In genomic region chr2:30240162-30240696, GRCh38 we compare ENCODE assay signal across 12 cellular contexts. TPM values are rescaled to one million over a fixed set of nuclear protein-coding genes. Genes with fewer than 3 reads are reported as not detected.
DNase-seq lines count a peak whose midpoint lies in the region; ATAC-seq, FAIRE-seq and TF ChIP-seq lines count a peak whose summit lies in the region.
"Had no signal": no experiment of that assay in that cellular context is flagged by ENCODE, and none has a peak within 500 bp of the region (broad histone marks: within the 10 kb centered on the region; RNA-seq: fewer than 3 reads in every experiment).

No MANE protein-coding gene starts in this region.

- H3K36me3 Mint-ChIP-seq in stimulated activated naive B cell treated with anti-CD40 and anti-IgM and Interleukin-4, amounts not matched to agents 10 μg/mL and 1 μg/mL and 100 μg/mL, for 72 hours = peaks cover 44 to 68% of the 10 kb centered on the region in 2 donors

- H3K27ac ChIP-seq in kidney (ENCODE audit: low read depth in 2 of 2, low read length in 2 of 2) = peak overlapping the region; percentile 18 to 24
- H3K27ac ChIP-seq: RWPE1 had no signal

- H2AFZ ChIP-seq in Loucy (ENCODE audit: low read length) = no peak overlapping the region

- H3K4me3 ChIP-seq in Loucy (ENCODE audit: low read length, poor library complexity, severe bottlenecking) = peak overlapping the region; percentile 57
- H3K4me3 ChIP-seq in adipocyte (ENCODE audit: low read length) = no peak overlapping the region
- H3K4me3 ChIP-seq in kidney (ENCODE audit: low read length in 2 of 2) = no peak overlapping the region

- H3K9me2 ChIP-seq in Loucy (replicated peaks; ENCODE audit: low read depth, low read length) = no peaks in the 10 kb centered on the region

- no peak for TF ChIP-seq CTCF in Loucy (conservative IDR thresholded peaks at IDR 0.05; ENCODE audit: low read length)
- TF ChIP-seq CTCF in kidney (IDR thresholded peaks at IDR 0.05; ENCODE audit: borderline replicate concordance, extremely low read depth, insufficient read depth) = no peak

- H3K27ac Mint-ChIP-seq in stimulated activated naive B cell treated with anti-CD40 and anti-IgM and Interleukin-4, amounts not matched to agents 10 μg/mL and 1 μg/mL and 100 μg/mL, for 72 hours = peak overlapping the region; percentile 69

- H3K4me3 Mint-ChIP-seq in stimulated activated naive B cell treated with anti-CD40 and anti-IgM and Interleukin-4, amounts not matched to agents 10 μg/mL and 1 μg/mL and 100 μg/mL, for 72 hours = no peak overlapping the region

- no peaks in the 10 kb centered on the region for H3K9me3 ChIP-seq in Loucy (ENCODE audit: insufficient read depth, low read depth, low read length)
- peaks cover 5% of the 10 kb centered on the region for H3K9me3 ChIP-seq in adipocyte (ENCODE audit: control insufficient read depth, low read length)
- H3K9me3 ChIP-seq in kidney (ENCODE audit: control insufficient read depth in 1 of 2, low read length in 2 of 2) = no peaks in the 10 kb centered on the region

- DNase-seq in adipocyte (ENCODE audit: low read depth) (no peak), kidney (no peak)
- no peak for DNase-seq in stimulated activated naive B cell treated with anti-CD40 and anti-IgM and Interleukin-4, amounts not matched to agents 10 μg/mL and 1 μg/mL and 100 μg/mL, for 72 hours
- DNase-seq: cortex of kidney, GF-D8, hypothalamus, NCI-H2171 treated with DMSO at 0.1 percent for 48 hours had no signal

- H3K9ac ChIP-seq in Loucy (ENCODE audit: low read depth, low read length, poor library complexity, severe bottlenecking) (peak overlapping the region; percentile 22), adipocyte (ENCODE audit: low read length) (peak overlapping the region; percentile 46), kidney (ENCODE audit: low read length in 2 of 2) (no peak overlapping the region)

- intact Hi-C loops in kidney (cut with DNase I) = no loop called here

- FAIRE-seq in kidney (lab: Jason Lieb, UNC) = no peak

- peak overlapping the region; percentile 69 for H3K4me2 ChIP-seq in Loucy (ENCODE audit: low read depth, low read length, poor library complexity, severe bottlenecking)

- no peaks in the 10 kb centered on the region for H3F3A ChIP-seq in Loucy (ENCODE audit: low read depth)

- peaks cover 40% of the 10 kb centered on the region for H4K20me1 ChIP-seq in Loucy (ENCODE audit: insufficient read depth, low read length, poor library complexity, severe bottlenecking)

- no peaks in the 10 kb centered on the region for H3K27me3 Mint-ChIP-seq in stimulated activated naive B cell treated with anti-CD40 and anti-IgM and Interleukin-4, amounts not matched to agents 10 μg/mL and 1 μg/mL and 100 μg/mL, for 72 hours

- H3K9me3 Mint-ChIP-seq in stimulated activated naive B cell treated with anti-CD40 and anti-IgM and Interleukin-4, amounts not matched to agents 10 μg/mL and 1 μg/mL and 100 μg/mL, for 72 hours = peaks cover 4 to 7% of the 10 kb centered on the region in 2 donors

- no peaks in the 10 kb centered on the region for H3K27me3 ChIP-seq in Loucy (ENCODE audit: insufficient read depth, low read length, poor library complexity, severe bottlenecking)
- no peaks in the 10 kb centered on the region for H3K27me3 ChIP-seq in adipocyte (replicated peaks; ENCODE audit: control insufficient read depth, insufficient read depth, low read length)

- peaks cover 58 to 81% of the 10 kb centered on the region in 2 donors for H3K4me1 Mint-ChIP-seq in stimulated activated naive B cell treated with anti-CD40 and anti-IgM and Interleukin-4, amounts not matched to agents 10 μg/mL and 1 μg/mL and 100 μg/mL, for 72 hours

- peaks cover 35% of the 10 kb centered on the region; the same call in 1 of the 2 replicates for H3K36me3 ChIP-seq in Loucy (ENCODE audit: insufficient read depth, low read length)
- H3K36me3 ChIP-seq in adipocyte (ENCODE audit: control insufficient read depth, insufficient read depth, low read length, severe bottlenecking) = peaks cover 32% of the 10 kb centered on the region
- H3K36me3 ChIP-seq in kidney (ENCODE audit: control insufficient read depth in 1 of 2, insufficient read depth in 2 of 2, low read length in 2 of 2) = peaks cover 3 to 5% of the 10 kb centered on the region in 2 donors

- H3K4me1 ChIP-seq in Loucy (ENCODE audit: insufficient read depth, low read length, poor library complexity, severe bottlenecking) = peaks cover 65% of the 10 kb centered on the region
- peaks cover 35% of the 10 kb centered on the region for H3K4me1 ChIP-seq in adipocyte (ENCODE audit: control insufficient read depth, insufficient read depth, low read length)
- peaks cover 0 to 15% of the 10 kb centered on the region in 2 donors for H3K4me1 ChIP-seq in kidney (ENCODE audit: control insufficient read depth in 1 of 2, insufficient read depth in 1 of 2, low read depth in 1 of 2, low read length in 2 of 2)

- H3K79me2 ChIP-seq in Loucy (ENCODE audit: insufficient read depth, low read length) = peaks cover 90% of the 10 kb centered on the region

- no peak for ATAC-seq in stimulated activated naive B cell treated with anti-CD40 and anti-IgM and Interleukin-4, amounts not matched to agents 10 μg/mL and 1 μg/mL and 100 μg/mL, for 72 hours (replicated peaks)
- no peak for ATAC-seq in GM18870 (IDR thresholded peaks at IDR 0.05; ENCODE audit: unreplicated experiment)
- no peak for ATAC-seq in GM18909 (IDR thresholded peaks at IDR 0.05; ENCODE audit: poor library complexity, unreplicated experiment)
- ATAC-seq in HG02759 (IDR thresholded peaks at IDR 0.05; ENCODE audit: unreplicated experiment) = no peak

RNA-seq across cellular contexts. Expression of gene LBH, which starts 8.9 kb away (rescaled TPM):
- 81.9 TPM for total RNA-seq in kidney
- 27.2 TPM for polyA plus RNA-seq in kidney (ENCODE audit: insufficient read depth, low read depth, low replicate concordance)

Comparison
In these comparisons a context has a peak if more than half of its experiments do, and no peak if none do; other contexts are left out.
1. H3K9ac ChIP-seq: peak in Loucy (single experiment) and adipocyte (single experiment); none in kidney (0 of 2).